21 cellular contexts compared by ENCODE assay signal in genomic region chr16:81210807-81211206, GRCh38. TPM values are rescaled to one million over a fixed set of nuclear protein-coding genes. Genes with fewer than 3 reads are reported as not detected.
DNase-seq lines count a peak whose midpoint lies in the region; FAIRE-seq lines count a peak whose summit lies in the region.
"Had no signal": no experiment of that assay in that cellular context is flagged by ENCODE, and none has a peak within 500 bp of the region (broad histone marks: within the 10 kb centered on the region; RNA-seq: fewer than 3 reads in every experiment).

No MANE protein-coding gene starts in this region.

- H2BK120ac ChIP-seq in neuronal stem cell (ENCODE audit: low read depth, low read length) = no peak overlapping the region

- no peak overlapping the region for H2BK12ac ChIP-seq in neuronal stem cell (ENCODE audit: low read length)

- H3K9ac ChIP-seq in neuronal stem cell (ENCODE audit: low read depth, low read length, poor library complexity) = no peak overlapping the region
- H3K9ac ChIP-seq: KMS-11 had no signal

- H3K4me3 ChIP-seq in neuronal stem cell (ENCODE audit: low read length in 2 of 2) = no peak overlapping the region
- H3K4me3 ChIP-seq: MG63, SJCRH30 had no signal

- no peak overlapping the region for H2AFZ ChIP-seq in neuronal stem cell (ENCODE audit: low read length)

- peak; percentile 2 for DNase-seq in NCI-H1694 treated with DMSO at 0.1 percent for 48 hours (lab: John Stamatoyannopoulos, UW)
- DNase-seq in NCI-H1694 (lab: John Stamatoyannopoulos, UW) = no peak
- peak; percentile 34 for DNase-seq in NCI-H1105 treated with DMSO at 0.1 percent for 48 hours (lab: John Stamatoyannopoulos, UW)
- peak; percentile 98 for DNase-seq in NCI-H2171 (lab: John Stamatoyannopoulos, UW)
- no peak for DNase-seq in neuronal stem cell (ENCODE audit: low spot score)
- DNase-seq in H4 (ENCODE audit: low spot score) = no peak
- no peak for DNase-seq in frontal cortex (ENCODE audit: low spot score in 2 of 2)
- DNase-seq in hypothalamus (lab: John Stamatoyannopoulos, UW) = no peak
- DNase-seq: Caco-2, DMS79 treated with DMSO at 0.1 percent for 48 hours, MG63, NCI-H1417 treated with DMSO at 0.1 percent for 48 hours, SJCRH30, SW 1271 had no signal

- peak overlapping the region; percentile 18 for H3K18ac ChIP-seq in neuronal stem cell (ENCODE audit: low read length)

- H3K4me1 ChIP-seq in neuronal stem cell (ENCODE audit: control insufficient read depth in 2 of 2, insufficient read depth in 1 of 2, low read depth in 1 of 2, low read length in 2 of 2) = no peaks in the 10 kb centered on the region
- H3K4me1 ChIP-seq: SJCRH30 had no signal

- H3K14ac ChIP-seq in neuronal stem cell (ENCODE audit: low read length) = no peak overlapping the region

- H2BK15ac ChIP-seq in neuronal stem cell (ENCODE audit: low read length) = no peak overlapping the region

- H4K8ac ChIP-seq in neuronal stem cell (ENCODE audit: low read depth, low read length) = no peak overlapping the region

- H3K27ac ChIP-seq in neuronal stem cell (replicated peaks; ENCODE audit: low read length) = no peak overlapping the region
- H3K27ac ChIP-seq: KMS-11, RWPE1, SJCRH30 had no signal

- H3K4me2 ChIP-seq in neuronal stem cell (ENCODE audit: insufficient read depth, low read length, poor library complexity, severe bottlenecking) = no peak overlapping the region
- H3K4me2 ChIP-seq: KMS-11 had no signal

- H3K36me3 ChIP-seq in neuronal stem cell (replicated peaks in 1 of 2; ENCODE audit: control insufficient read depth in 2 of 2, insufficient read depth in 2 of 2, low read length in 2 of 2) = no peaks in the 10 kb centered on the region
- H3K36me3 ChIP-seq: MG63, SJCRH30 had no signal

- FAIRE-seq in frontal cortex (lab: Jason Lieb, UNC) = no peak
- FAIRE-seq: G401.6, GM12892, H54 had no signal

- no peaks in the 10 kb centered on the region for H3K9me3 ChIP-seq in neuronal stem cell (replicated peaks in 1 of 2; ENCODE audit: control insufficient read depth in 2 of 2, insufficient read depth in 1 of 2, low read depth in 1 of 2, low read length in 2 of 2)
- H3K9me3 ChIP-seq: Caco-2, MG63, SJCRH30 had no signal

- no peak overlapping the region for H3K23ac ChIP-seq in neuronal stem cell (ENCODE audit: low read depth, low read length, poor library complexity)

- H2BK5ac ChIP-seq in neuronal stem cell (ENCODE audit: low read length) = no peak overlapping the region

- no peak overlapping the region for H4K91ac ChIP-seq in neuronal stem cell (ENCODE audit: low read depth, low read length, poor library complexity)

- no peaks in the 10 kb centered on the region for H3K79me1 ChIP-seq in neuronal stem cell (ENCODE audit: low read depth, low read length)

- peaks cover 0 to 17% (median 0%) of the 10 kb centered on the region in 3 experiments for H3K27me3 ChIP-seq in neuronal stem cell (ENCODE audit: control insufficient read depth in 3 of 3, insufficient read depth in 3 of 3, low read depth in 1 of 3, low read length in 3 of 3)
- H3K27me3 ChIP-seq: MG63, SJCRH30 had no signal

- no CpG with 5 or more reads among the region's 3 CpGs for WGBS in neuronal stem cell (ENCODE audit: extremely low coverage in 2 of 2, insufficient read length in 2 of 2, insufficient replicate concordance in 1 of 2), 2 donors

- H3K4ac ChIP-seq in neuronal stem cell (ENCODE audit: low read length) = no peak overlapping the region

- H2AK5ac ChIP-seq in neuronal stem cell (ENCODE audit: low read depth, low read length) = no peak overlapping the region

RNA-seq across cellular contexts. Expression of gene BCO1, which starts 27.7 kb away (rescaled TPM):
- polyA plus RNA-seq in neuronal stem cell (2013, experiment 1 of 2) = 0.20 TPM
- 0.17 TPM for polyA plus RNA-seq in neuronal stem cell (2013, experiment 2 of 2)
- total RNA-seq in H4 (2014; rRNA removed; shearing (Covaris generic)) = 0.94 and 1.4 TPM in 2 replicates
- total RNA-seq in frontal cortex = under 0.01 TPM
- total RNA-seq: NCI-H460, SJCRH30 had no signal
- polyA plus RNA-seq: CD14-positive monocyte had no signal

Comparison
In these comparisons a context has a peak if more than half of its experiments do, and no peak if none do; other contexts are left out.
1. DNase-seq: peak in NCI-H1694 treated with DMSO at 0.1 percent for 48 hours (single experiment), NCI-H1105 treated with DMSO at 0.1 percent for 48 hours (single experiment) and NCI-H2171 (single experiment); none in NCI-H1694 (single experiment), neuronal stem cell (single experiment), H4 (single experiment), frontal cortex (0 of 2) and hypothalamus (0 of 51).